Comparison of ENCODE assay signal across 8 cellular contexts in genomic region chr1:150515328-150516049, GRCh38. TPM values are rescaled to one million over a fixed set of nuclear protein-coding genes. Genes with fewer than 3 reads are reported as not detected.
A peak's percentile ranks its signal among the peaks of the same experiment; 100 is the strongest.
DNase-seq lines count a peak whose midpoint lies in the region; ATAC-seq and TF ChIP-seq lines count a peak whose summit lies in the region.

Gene FALEC, plus strand, starts transcription at chr1:150515752.

- H3K9ac ChIP-seq in OCI-LY3 (ENCODE audit: low read length): peak within 1 kb of the TSS; percentile 69

- peak within 1 kb of the TSS; percentile 65 for H2AFZ ChIP-seq in OCI-LY3 (ENCODE audit: low read depth, low read length)

- H3K9me3 ChIP-seq in OCI-LY3 (ENCODE audit: insufficient read depth, low read length): no peaks in the 10 kb centered on the region

- H3K27me3 ChIP-seq in OCI-LY3 (ENCODE audit: low read depth, low read length): no peaks in the 10 kb centered on the region

- H3K79me2 ChIP-seq in OCI-LY3 (ENCODE audit: low read length): no peaks in the 10 kb centered on the region

- no peak for TF ChIP-seq CTCF in OCI-LY3 (IDR thresholded peaks at IDR 0.05; ENCODE audit: low read depth, low read length)

- H3K4me2 ChIP-seq in OCI-LY3 (ENCODE audit: low read length): peak within 1 kb of the TSS; percentile 87

- H3K4me1 ChIP-seq in OCI-LY3 (ENCODE audit: low read length): peaks cover 10% of the 10 kb centered on the region

- H3K27ac ChIP-seq in OCI-LY3 (ENCODE audit: low read length) (no peak within 1 kb of the TSS), epithelial cell of prostate (peak within 1 kb of the TSS; percentile 73)

- ATAC-seq in GM21526 (IDR thresholded peaks at IDR 0.05; ENCODE audit: low FRiP score, unreplicated experiment): peak; percentile 92

- peak within 1 kb of the TSS; percentile 80 for H3K4me3 ChIP-seq in OCI-LY3 (ENCODE audit: low read length)

- H4K20me1 ChIP-seq in OCI-LY3 (ENCODE audit: insufficient read depth, low read length): no peaks in the 10 kb centered on the region

- H3K36me3 ChIP-seq in OCI-LY3 (replicated peaks; ENCODE audit: low read depth, low read length): no peaks in the 10 kb centered on the region

- DNase-seq in DMS 273 (lab: John Stamatoyannopoulos, UW; ENCODE audit: unreplicated experiment): peak; percentile 100
- peak; percentile 95 for DNase-seq in HuH-7.5 (ENCODE audit: low spot score)
- DNase-seq in activated T-cell treated with anti-CD3 and anti-CD28 coated beads for 24 hours (ENCODE audit: low read depth): peak; percentile 88
- peak; percentile 78 for DNase-seq in epithelial cell of prostate (ENCODE audit: low read depth, low spot score)
- peak; percentile 97 for DNase-seq in mucosa of gallbladder (ENCODE audit: low spot score)
- peak; percentile 87 for DNase-seq in stimulated activated CD8-positive, alpha-beta memory T cell treated with anti-CD3 and anti-CD28 coated beads, Interleukin-4, amount 100 ng/mL, for 24 hours (ENCODE audit: low read depth)

RNA-seq across cellular contexts. Expression of gene FALEC, which starts in this region (rescaled TPM):
- 1.1 TPM for total RNA-seq in mucosa of gallbladder
